15 cellular contexts compared by ENCODE assay signal in genomic region chr2:29420999-29421856, GRCh38.
DNase-seq lines count a peak whose midpoint lies in the region; ATAC-seq and TF ChIP-seq lines count a peak whose summit lies in the region.
"Had no signal": no experiment of that assay in that cellular context is flagged by ENCODE, and none has a peak within 500 bp of the region (broad histone marks: within the 10 kb centered on the region; RNA-seq: fewer than 3 reads in every experiment).

No MANE protein-coding gene starts in this region.

- peak overlapping the region in 3 of 5 experiments; percentile 0 to 30 (median 6) for H3K4me3 Mint-ChIP-seq in brain
- H3K4me3 Mint-ChIP-seq: activated naive CD8-positive, alpha-beta T cell; CD14-positive monocyte; memory B cell had no signal

- H3K9me3 ChIP-seq in hepatocyte (ENCODE audit: low read depth) (no peaks in the 10 kb centered on the region), gastrocnemius medialis (no peaks in the 10 kb centered on the region), sigmoid colon (no peaks in the 10 kb centered on the region)
- H3K9me3 ChIP-seq: thoracic aorta had no signal

- no peaks in the 10 kb centered on the region for H4K20me1 ChIP-seq in hepatocyte (ENCODE audit: insufficient read depth, poor library complexity, severe bottlenecking)

- TF ChIP-seq CTCF in brain (conservative IDR thresholded peaks at IDR 0.05) (no peak), hepatocyte (IDR thresholded peaks at IDR 0.05; ENCODE audit: poor library complexity) (no peak), gastrocnemius medialis (IDR thresholded peaks at IDR 0.05 in 4 of 5, conservative IDR thresholded peaks at IDR 0.05 in 1 of 5) (no peak), sigmoid colon (IDR thresholded peaks at IDR 0.05) (no peak)

- no peak overlapping the region for H2AFZ ChIP-seq in hepatocyte

- H3K79me2 ChIP-seq in hepatocyte: no peaks in the 10 kb centered on the region

- no peaks in the 10 kb centered on the region for H3K36me3 ChIP-seq in hepatocyte (replicated peaks; ENCODE audit: insufficient read depth, low read depth)
- H3K36me3 ChIP-seq in gastrocnemius medialis: no peaks in the 10 kb centered on the region
- H3K36me3 ChIP-seq in sigmoid colon: no peaks in the 10 kb centered on the region
- H3K36me3 ChIP-seq: thoracic aorta had no signal

- 53% methylated on average over 14 of the region's 14 CpGs for WGBS in hepatocyte (ENCODE audit: low lambda C conversion rate, missing lambda C conversion rate)
- 75 to 80% methylated on average over 14 of the region's 14 CpGs for WGBS in sigmoid colon, 2 donors

- H3K4me1 ChIP-seq in hepatocyte (ENCODE audit: insufficient read depth): peaks cover 12% of the 10 kb centered on the region
- peaks cover 19 to 32% of the 10 kb centered on the region in 2 donors for H3K4me1 ChIP-seq in gastrocnemius medialis
- H3K4me1 ChIP-seq in sigmoid colon: no peaks in the 10 kb centered on the region

- TF ChIP-seq POLR2A in gastrocnemius medialis (IDR thresholded peaks at IDR 0.05): no peak
- no peak for TF ChIP-seq POLR2A in sigmoid colon (IDR thresholded peaks at IDR 0.05)

- H3K4me1 Mint-ChIP-seq in brain: peaks cover 65% of the 10 kb centered on the region
- H3K4me1 Mint-ChIP-seq: memory B cell had no signal

- H3K4me3 ChIP-seq in hepatocyte (no peak overlapping the region), gastrocnemius medialis (peak overlapping the region in 1 of 4 donors; percentile 17), sigmoid colon (no peak overlapping the region)
- H3K4me3 ChIP-seq: thoracic aorta had no signal

- H3K4me2 ChIP-seq in hepatocyte: no peak overlapping the region

- H3K27ac ChIP-seq in hepatocyte: peak overlapping the region; percentile 70
- peak overlapping the region; percentile 59 to 87 (median 69) for H3K27ac ChIP-seq in gastrocnemius medialis
- no peak overlapping the region for H3K27ac ChIP-seq in sigmoid colon
- H3K27ac ChIP-seq: RWPE1, thoracic aorta had no signal

- no peak for TF ChIP-seq EP300 in sigmoid colon (IDR thresholded peaks at IDR 0.05)

- peak; percentile 98 to 99 for ATAC-seq in gastrocnemius medialis

- peak overlapping the region in 3 of 5 experiments; percentile 58 to 74 (median 66) for H3K27ac Mint-ChIP-seq in brain
- H3K27ac Mint-ChIP-seq: activated naive CD8-positive, alpha-beta T cell; CD14-positive monocyte; memory B cell had no signal

- H3K36me3 Mint-ChIP-seq in brain: no peaks in the 10 kb centered on the region
- H3K36me3 Mint-ChIP-seq: activated naive CD8-positive, alpha-beta T cell; CD14-positive monocyte; memory B cell had no signal

- H3K9me3 Mint-ChIP-seq in brain: peaks cover 0 to 6% (median 4%) of the 10 kb centered on the region in 5 experiments
- H3K9me3 Mint-ChIP-seq: memory B cell had no signal

- DNase-seq in LHCN-M2 (ENCODE audit: low read depth): peak; percentile 95
- DNase-seq in hepatocyte (ENCODE audit: low spot score): peak; percentile 55
- peak; percentile 46 to 55 for DNase-seq in gastrocnemius medialis
- no peak for DNase-seq in sigmoid colon
- no peak for DNase-seq in A172 (ENCODE audit: low spot score)
- DNase-seq in stimulated activated CD4-positive, alpha-beta T cell treated with anti-CD3 and anti-CD28 coated beads, Interleukin-2, amount 100 ng/mL, for 48 hours: no peak
- DNase-seq: cortex of kidney, NCI-H187, NCI-H774 had no signal

- H3K27me3 ChIP-seq in hepatocyte (no peaks in the 10 kb centered on the region), gastrocnemius medialis (no peaks in the 10 kb centered on the region), sigmoid colon (no peaks in the 10 kb centered on the region)

- no peaks in the 10 kb centered on the region for H3K27me3 Mint-ChIP-seq in brain

- H3K9me2 ChIP-seq in hepatocyte (replicated peaks; ENCODE audit: insufficient read depth): no peaks in the 10 kb centered on the region

- in situ Hi-C loops in gastrocnemius medialis (cut with MboI; ENCODE audit: low sequenced_read_pairs in 4 of 4): no loop called here

- intact Hi-C loops in gastrocnemius medialis (cut with DNase I; ENCODE audit: low total_unique reads): no loop called here
- intact Hi-C loops in sigmoid colon (cut with DNase I): no loop called here

Comparison
In these comparisons a context has a peak if more than half of its experiments do, and no peak if none do; other contexts are left out.
1. DNase-seq: peak in LHCN-M2 (single experiment), hepatocyte (single experiment) and gastrocnemius medialis (2 of 2); none in sigmoid colon (single experiment), A172 (single experiment) and stimulated activated CD4-positive, alpha-beta T cell treated with anti-CD3 and anti-CD28 coated beads, Interleukin-2, amount 100 ng/mL, for 48 hours (0 of 2).
2. H3K27ac ChIP-seq: peak in hepatocyte (single experiment) and gastrocnemius medialis (4 of 4); none in sigmoid colon (0 of 4).